In genomic region chr12:114673169-114673833, GRCh38 we compare ENCODE assay signal across 12 cellular contexts. TPM values are rescaled to one million over a fixed set of nuclear protein-coding genes. Genes with fewer than 3 reads are reported as not detected.
DNase-seq lines count a peak whose midpoint lies in the region; ATAC-seq and TF ChIP-seq lines count a peak whose summit lies in the region.
"Had no signal": no experiment of that assay in that cellular context is flagged by ENCODE, and none has a peak within 500 bp of the region (broad histone marks: within the 10 kb centered on the region; RNA-seq: fewer than 3 reads in every experiment).

No MANE protein-coding gene starts in this region.

- no peak overlapping the region for H3K27ac Mint-ChIP-seq in activated CD8-positive, alpha-beta T cell treated with anti-CD3 and anti-CD28 coated beads for 36 hours
- H3K27ac Mint-ChIP-seq: activated CD4-positive, alpha-beta T cell treated with anti-CD3 and anti-CD28 coated beads for 36 hours; activated naive CD4-positive, alpha-beta T cell treated with anti-CD3 and anti-CD28 coated beads, Interleukin-2, amount 50 U/mL, for 72 hours had no signal

- H3K4me3 ChIP-seq in BE2C (ENCODE audit: low read depth, low read length) (peak overlapping the region; percentile 64), WI38 (ENCODE audit: low read depth, low read length) (peak overlapping the region; percentile 58), cardiac muscle cell (peak overlapping the region; percentile 2), prostate gland (peak overlapping the region; percentile 89 to 94), WERI-Rb-1 (ENCODE audit: low read depth, low read length) (no peak overlapping the region)

- WGBS in prostate gland = 11% methylated on average over 10 of the region's 10 CpGs

- H3K9me3 ChIP-seq in BE2C (no peaks in the 10 kb centered on the region), cardiac muscle cell (ENCODE audit: low read depth) (no peaks in the 10 kb centered on the region), prostate gland (no peaks in the 10 kb centered on the region), WERI-Rb-1 (ENCODE audit: severe bottlenecking) (no peaks in the 10 kb centered on the region)

- H3K27me3 Mint-ChIP-seq in activated CD8-positive, alpha-beta T cell treated with anti-CD3 and anti-CD28 coated beads for 36 hours = peaks cover 63% of the 10 kb centered on the region

- peaks cover 23% of the 10 kb centered on the region for H3K4me1 ChIP-seq in BE2C
- H3K4me1 ChIP-seq in cardiac muscle cell (ENCODE audit: low read depth) = peaks cover 72% of the 10 kb centered on the region
- H3K4me1 ChIP-seq in prostate gland (replicated peaks) = peaks cover 6% of the 10 kb centered on the region

- H3K36me3 ChIP-seq in BE2C = peaks cover 78% of the 10 kb centered on the region
- peaks cover 24% of the 10 kb centered on the region for H3K36me3 ChIP-seq in cardiac muscle cell
- peaks cover 8 to 10% of the 10 kb centered on the region in 2 donors for H3K36me3 ChIP-seq in prostate gland
- H3K36me3 ChIP-seq in WERI-Rb-1 = no peaks in the 10 kb centered on the region

- no peak overlapping the region for H3K4me3 Mint-ChIP-seq in activated CD8-positive, alpha-beta T cell treated with anti-CD3 and anti-CD28 coated beads for 36 hours
- H3K4me3 Mint-ChIP-seq: activated CD4-positive, alpha-beta T cell treated with anti-CD3 and anti-CD28 coated beads for 36 hours had no signal

- CTCF ChIA-PET in activated CD8-positive, alpha-beta T cell treated with anti-CD3 and anti-CD28 coated beads for 36 hours (lab: Charles Lee) = no interaction called here

- DNase-seq in BE2C = peak; percentile 89
- DNase-seq in cardiac muscle cell (ENCODE audit: low read depth in 1 of 2, low spot score in 1 of 2) = peak; percentile 82 to 85
- peak; percentile 63 for DNase-seq in prostate gland (ENCODE audit: low spot score)
- DNase-seq in activated CD8-positive, alpha-beta T cell treated with anti-CD3 and anti-CD28 coated beads for 36 hours = no peak
- DNase-seq in WERI-Rb-1 = no peak
- DNase-seq: activated CD4-positive, alpha-beta T cell treated with anti-CD3 and anti-CD28 coated beads for 36 hours; HCEC 1CT had no signal

- no peaks in the 10 kb centered on the region for H3K9me3 Mint-ChIP-seq in activated CD8-positive, alpha-beta T cell treated with anti-CD3 and anti-CD28 coated beads for 36 hours

- H3K27ac ChIP-seq in cardiac muscle cell (peak overlapping the region; percentile 62), prostate gland (peak overlapping the region; percentile 88 to 98), WERI-Rb-1 (no peak overlapping the region)

- H3K27me3 ChIP-seq in BE2C (no peaks in the 10 kb centered on the region), cardiac muscle cell (peaks cover 18% of the 10 kb centered on the region), prostate gland (replicated peaks; ENCODE audit: insufficient read depth) (no peaks in the 10 kb centered on the region), WERI-Rb-1 (ENCODE audit: insufficient read depth, low read depth, severe bottlenecking) (peaks cover 44% of the 10 kb centered on the region)

- H3K4me1 Mint-ChIP-seq in activated CD8-positive, alpha-beta T cell treated with anti-CD3 and anti-CD28 coated beads for 36 hours (ENCODE audit: low read depth) = no peaks in the 10 kb centered on the region
- H3K4me1 Mint-ChIP-seq: activated CD4-positive, alpha-beta T cell treated with anti-CD3 and anti-CD28 coated beads for 36 hours had no signal

- no peak for ATAC-seq in HG03342 (IDR thresholded peaks at IDR 0.05; ENCODE audit: unreplicated experiment)
- no peak for ATAC-seq in activated CD8-positive, alpha-beta T cell treated with anti-CD3 and anti-CD28 coated beads for 36 hours
- ATAC-seq in GM18502 (IDR thresholded peaks at IDR 0.05; ENCODE audit: poor library complexity, unreplicated experiment) = no peak
- ATAC-seq: activated CD4-positive, alpha-beta T cell treated with anti-CD3 and anti-CD28 coated beads for 36 hours; activated naive CD4-positive, alpha-beta T cell treated with anti-CD3 and anti-CD28 coated beads, Interleukin-2, amount 50 U/mL, for 72 hours; esophagus mucosa had no signal

- POLR2A ChIA-PET in activated CD8-positive, alpha-beta T cell treated with anti-CD3 and anti-CD28 coated beads for 36 hours (lab: Charles Lee) = no interaction called here

- TF ChIP-seq CTCF in BE2C (IDR thresholded peaks at IDR 0.05; ENCODE audit: low read depth, low read length) (no peak), WI38 (IDR thresholded peaks at IDR 0.05; ENCODE audit: low read depth, low read length) (no peak), cardiac muscle cell (IDR thresholded peaks at IDR 0.05; ENCODE audit: low read depth, low read length) (no peak), prostate gland (IDR thresholded peaks at IDR 0.05) (no peak), WERI-Rb-1 (IDR thresholded peaks at IDR 0.05; ENCODE audit: low read depth, low read length) (no peak)
- no peak for TF ChIP-seq CTCF in activated CD8-positive, alpha-beta T cell treated with anti-CD3 and anti-CD28 coated beads for 36 hours (IDR thresholded peaks at IDR 0.05)

- intact Hi-C loops in prostate gland (cut with DNase I) = no loop called here
- intact Hi-C loops in activated CD8-positive, alpha-beta T cell treated with anti-CD3 and anti-CD28 coated beads for 36 hours (cut with micrococcal nuclease) = no loop called here

- H3K36me3 Mint-ChIP-seq in activated CD8-positive, alpha-beta T cell treated with anti-CD3 and anti-CD28 coated beads for 36 hours (ENCODE audit: low read depth) = no peaks in the 10 kb centered on the region

- TF ChIP-seq POLR2A in prostate gland (IDR thresholded peaks at IDR 0.05) = peak; percentile 33

RNA-seq across cellular contexts. Expression of gene TBX3, which starts 10.7 kb away (rescaled TPM):
- polyA plus RNA-seq in BE2C (2012; ENCODE audit: insufficient read depth, insufficient read length, low read depth) = 60.5 TPM
- total RNA-seq in cardiac muscle cell (69.4 and 87.5 TPM in 2 replicates), prostate gland (100 to 1,000 TPM; 155 to 259 TPM)
- 63.7 and 78.3 TPM in 2 replicates for polyA plus RNA-seq in cardiac muscle cell
- total RNA-seq in activated CD8-positive, alpha-beta T cell treated with anti-CD3 and anti-CD28 coated beads for 36 hours = not detected
- total RNA-seq: activated CD4-positive, alpha-beta T cell treated with anti-CD3 and anti-CD28 coated beads for 36 hours; activated naive CD4-positive, alpha-beta T cell treated with anti-CD3 and anti-CD28 coated beads, Interleukin-2, amount 50 U/mL, for 72 hours had no signal

Comparison
In these comparisons a context has a peak if more than half of its experiments do, and no peak if none do; other contexts are left out.
1. DNase-seq: peak in BE2C (single experiment), cardiac muscle cell (2 of 2) and prostate gland (single experiment); none in activated CD8-positive, alpha-beta T cell treated with anti-CD3 and anti-CD28 coated beads for 36 hours (single experiment) and WERI-Rb-1 (single experiment).
2. RNA of gene TBX3, which starts 10.7 kb away (total RNA-seq): 155 to 259 TPM in prostate gland and 69.4 to 87.5 TPM in cardiac muscle cell; not detected in activated CD8-positive, alpha-beta T cell treated with anti-CD3 and anti-CD28 coated beads for 36 hours; every median in the first group is over 10 times any median in the second.